3 cellular contexts compared by ENCODE assay signal in genomic region chr12:110505332-110505731, GRCh38.
TF ChIP-seq lines count a peak whose summit lies in the region.

No MANE protein-coding gene starts in this region.

TF ChIP-seq in HEK293, 187 proteins besides CTCF, POLR2A, EP300 and RAD21:
- TF ChIP-seq ZNF121 (tag by site-specific recombination; IDR thresholded peaks at IDR 0.05) (peak; percentile 69), GLI2 (tag by site-specific recombination; IDR thresholded peaks at IDR 0.05; ENCODE audit: borderline replicate concordance, low read depth) (no peak), ZBTB17 (tag by site-specific recombination; IDR thresholded peaks at IDR 0.05) (no peak)

TF ChIP-seq in K562, 482 proteins besides CTCF, POLR2A, EP300 and RAD21:
- peak; percentile 32 for TF ChIP-seq RBM25 (IDR thresholded peaks at IDR 0.05; ENCODE audit: low read depth, low read length, severe bottlenecking)
- peak; percentile 65 for TF ChIP-seq ZNF121 (CRISPR knock-in tag; conservative IDR thresholded peaks at IDR 0.05)
- TF ChIP-seq SMARCA5 (IDR thresholded peaks at IDR 0.05), result no peak
TF ChIP-seq in K562: peak in this region for 2.

TF ChIP-seq in HEK293T, 16 proteins besides CTCF, POLR2A, EP300 and RAD21:
- TF ChIP-seq LEF1 (IDR thresholded peaks at IDR 0.05; ENCODE audit: borderline replicate concordance), result no peak
- TF ChIP-seq, protein P1, sequence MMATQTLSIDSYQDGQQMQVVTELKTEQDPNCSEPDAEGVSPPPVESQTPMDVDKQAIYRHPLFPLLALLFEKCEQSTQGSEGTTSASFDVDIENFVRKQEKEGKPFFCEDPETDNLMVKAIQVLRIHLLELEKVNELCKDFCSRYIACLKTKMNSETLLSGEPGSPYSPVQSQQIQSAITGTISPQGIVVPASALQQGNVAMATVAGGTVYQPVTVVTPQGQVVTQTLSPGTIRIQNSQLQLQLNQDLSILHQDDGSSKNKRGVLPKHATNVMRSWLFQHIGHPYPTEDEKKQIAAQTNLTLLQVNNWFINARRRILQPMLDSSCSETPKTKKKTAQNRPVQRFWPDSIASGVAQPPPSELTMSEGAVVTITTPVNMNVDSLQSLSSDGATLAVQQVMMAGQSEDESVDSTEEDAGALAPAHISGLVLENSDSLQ (IDR thresholded peaks at IDR 0.05), result no peak
- TF ChIP-seq NFRKB (IDR thresholded peaks at IDR 0.05), result no peak
- no peak for TF ChIP-seq FOXA1 (IDR thresholded peaks at IDR 0.05)
- TF ChIP-seq ZNF384 (IDR thresholded peaks at IDR 0.05), result no peak
- TF ChIP-seq SP1 (IDR thresholded peaks at IDR 0.05), result no peak
TF ChIP-seq in HEK293T: peak in this region for 0.
